In genomic region chr2:154307007-154307406, GRCh38 we compare ENCODE assay signal across 16 cellular contexts.
DNase-seq lines count a peak whose midpoint lies in the region; ATAC-seq, FAIRE-seq and TF ChIP-seq lines count a peak whose summit lies in the region.
"Had no signal": no experiment of that assay in that cellular context is flagged by ENCODE, and none has a peak within 500 bp of the region (broad histone marks: within the 10 kb centered on the region; RNA-seq: fewer than 3 reads in every experiment).

No MANE protein-coding gene starts in this region.

- WGBS in mesodermal cell (ENCODE audit: insufficient coverage in 2 of 2), 2 experiments = no CpG with 5 or more reads among the region's 1 CpG
- WGBS in smooth muscle cell (ENCODE audit: low lambda C conversion rate) = 21% methylated on average over 1 of the region's 1 CpG
- 68 to 71% methylated on average over 1 of the region's 1 CpG for WGBS in pancreas, 2 donors

- H3K27me3 ChIP-seq in GM23338 (ENCODE audit: insufficient read depth) (no peaks in the 10 kb centered on the region), smooth muscle cell (ENCODE audit: low read depth) (no peaks in the 10 kb centered on the region), tibial artery (no peaks in the 10 kb centered on the region), pancreas (no peaks in the 10 kb centered on the region)
- H3K27me3 ChIP-seq: BE2C had no signal

- H3F3A ChIP-seq in GM23338 (replicated peaks; ENCODE audit: low read depth) (no peaks in the 10 kb centered on the region), smooth muscle cell (ENCODE audit: low read depth) (no peaks in the 10 kb centered on the region)

- CTCF ChIA-PET in WTC11 (lab: Charles Lee) = no interaction called here

- POLR2A ChIA-PET in WTC11 (lab: Charles Lee) = no interaction called here

- TF ChIP-seq CTCF in GM23338 (conservative IDR thresholded peaks at IDR 0.05; ENCODE audit: low read depth in 2 of 2) = no peak
- TF ChIP-seq CTCF in WTC11 (IDR thresholded peaks at IDR 0.05) = no peak
- TF ChIP-seq CTCF in smooth muscle cell (IDR thresholded peaks at IDR 0.05; ENCODE audit: borderline replicate concordance, insufficient read depth, poor library complexity, severe bottlenecking) = no peak
- TF ChIP-seq CTCF in tibial artery (IDR thresholded peaks at IDR 0.05) = no peak
- TF ChIP-seq CTCF in pancreas (IDR thresholded peaks at IDR 0.05) = no peak

- no peaks in the 10 kb centered on the region for H3K9me3 Mint-ChIP-seq in GM23338
- H3K9me3 Mint-ChIP-seq in WTC11 = peaks cover 15% of the 10 kb centered on the region

- H2AFZ ChIP-seq in GM23338 (no peak overlapping the region), smooth muscle cell (ENCODE audit: low read depth) (no peak overlapping the region)

- H3K4me2 ChIP-seq in GM23338 (no peak overlapping the region), smooth muscle cell (peak overlapping the region; percentile 28)

- H4K20me1 ChIP-seq in GM23338 (replicated peaks; ENCODE audit: insufficient read depth) (no peaks in the 10 kb centered on the region), smooth muscle cell (ENCODE audit: low read depth) (no peaks in the 10 kb centered on the region)

- H3K36me3 Mint-ChIP-seq in GM23338 (ENCODE audit: low read depth) (no peaks in the 10 kb centered on the region; the same call in 2 of the 3 replicates), WTC11 (no peaks in the 10 kb centered on the region)
- H3K36me3 Mint-ChIP-seq: CD4-positive, alpha-beta memory T cell had no signal

- no peak for FAIRE-seq in pancreas (lab: Jason Lieb, UNC)
- FAIRE-seq: A204.1, G401.6, GM12891 had no signal

- H3K4me1 Mint-ChIP-seq in GM23338 (peaks cover 7% of the 10 kb centered on the region; the same call in 2 of the 3 replicates), WTC11 (peaks cover 13% of the 10 kb centered on the region)
- H3K4me1 Mint-ChIP-seq: CD4-positive, alpha-beta memory T cell had no signal

- H3K79me2 ChIP-seq in GM23338 (replicated peaks; ENCODE audit: insufficient read depth) (no peaks in the 10 kb centered on the region), smooth muscle cell (ENCODE audit: low read depth) (no peaks in the 10 kb centered on the region)

- H3K9ac ChIP-seq in smooth muscle cell (ENCODE audit: low read depth) = no peak overlapping the region

- intact Hi-C loops in tibial artery (cut with DNase I; ENCODE audit: low total_unique reads) (no loop called here), pancreas (cut with DNase I) (no loop called here)

- H3K4me3 ChIP-seq in GM23338 (no peak overlapping the region), mesodermal cell (ENCODE audit: extremely low read depth, insufficient read depth, low read length, poor library complexity, severe bottlenecking) (no peak overlapping the region), smooth muscle cell (no peak overlapping the region), tibial artery (no peak overlapping the region), pancreas (no peak overlapping the region)

- H3K4me3 Mint-ChIP-seq in GM23338 (no peak overlapping the region), WTC11 (no peak overlapping the region)
- H3K4me3 Mint-ChIP-seq: CD4-positive, alpha-beta memory T cell had no signal

- H3K27me3 Mint-ChIP-seq in GM23338 (ENCODE audit: insufficient read depth, low read depth, poor library complexity) (no peaks in the 10 kb centered on the region), WTC11 (ENCODE audit: low read depth) (no peaks in the 10 kb centered on the region)
- H3K27me3 Mint-ChIP-seq: CD4-positive, alpha-beta memory T cell had no signal

- H3K9me3 ChIP-seq in mesodermal cell (ENCODE audit: control insufficient read depth, low read length) (no peaks in the 10 kb centered on the region), smooth muscle cell (replicated peaks; ENCODE audit: low read depth) (no peaks in the 10 kb centered on the region), tibial artery (no peaks in the 10 kb centered on the region), pancreas (no peaks in the 10 kb centered on the region)
- H3K9me3 ChIP-seq: BE2C had no signal

- ATAC-seq in GM23338 (no peak), WTC11 (no peak), GM21737 (IDR thresholded peaks at IDR 0.05; ENCODE audit: unreplicated experiment) (no peak), pancreas (no peak)

- 0 out of 2 replicates have a peak overlapping the region, but pooled peaks have one; percentile 49 for H3K27ac Mint-ChIP-seq in GM23338
- H3K27ac Mint-ChIP-seq in WTC11 = peak overlapping the region; percentile 47; the same call in 1 of the 2 replicates
- H3K27ac Mint-ChIP-seq: CD4-positive, alpha-beta memory T cell had no signal

- DNase-seq in GM23338 (ENCODE audit: low spot score) (no peak), WTC11 (ENCODE audit: low spot score) (no peak), smooth muscle cell (lab: John Stamatoyannopoulos, UW; ENCODE audit: unreplicated experiment) (no peak), tibial artery (no peak), pancreas (no peak), NCI-H524 (lab: John Stamatoyannopoulos, UW) (no peak)
- DNase-seq: BE2C; CD4-positive, alpha-beta memory T cell; DMS79 had no signal

- peaks cover 3% of the 10 kb centered on the region; the same call in 1 of the 2 replicates for H3K4me1 ChIP-seq in GM23338 (ENCODE audit: insufficient read depth)
- H3K4me1 ChIP-seq in mesodermal cell (ENCODE audit: control insufficient read depth, insufficient read depth, low read length, poor library complexity, severe bottlenecking) = no peaks in the 10 kb centered on the region
- H3K4me1 ChIP-seq in smooth muscle cell (ENCODE audit: low read depth) = peaks cover 7% of the 10 kb centered on the region
- H3K4me1 ChIP-seq in tibial artery = no peaks in the 10 kb centered on the region
- no peaks in the 10 kb centered on the region for H3K4me1 ChIP-seq in pancreas
- H3K4me1 ChIP-seq: BE2C had no signal

- peaks cover 5% of the 10 kb centered on the region; the same call in 1 of the 2 replicates for H3K9me2 ChIP-seq in GM23338 (ENCODE audit: insufficient read depth)

- H3K36me3 ChIP-seq in GM23338 (ENCODE audit: insufficient read depth) (no peaks in the 10 kb centered on the region), mesodermal cell (ENCODE audit: control insufficient read depth, insufficient read depth, low read length) (no peaks in the 10 kb centered on the region), smooth muscle cell (ENCODE audit: low read depth) (no peaks in the 10 kb centered on the region), tibial artery (no peaks in the 10 kb centered on the region), pancreas (no peaks in the 10 kb centered on the region)
- H3K36me3 ChIP-seq: BE2C had no signal

- H3K27ac ChIP-seq in GM23338 (ENCODE audit: low read depth) (no peak overlapping the region), mesodermal cell (ENCODE audit: low read depth, low read length, severe bottlenecking) (peak overlapping the region; percentile 54), smooth muscle cell (ENCODE audit: low read depth) (no peak overlapping the region), tibial artery (no peak overlapping the region), pancreas (no peak overlapping the region)
- H3K27ac ChIP-seq: C4-2B, HL-60 had no signal

TF ChIP-seq in GM23338, 12 proteins besides CTCF, POLR2A, EP300 and RAD21 (continues in another document):
- TF ChIP-seq ZNF114 (CRISPR knock-in tag; IDR thresholded peaks at IDR 0.05) = no peak
- no peak for TF ChIP-seq CREB1 (CRISPR knock-in tag; IDR thresholded peaks at IDR 0.05; ENCODE audit: low read depth)
- no peak for TF ChIP-seq STAT1 (IDR thresholded peaks at IDR 0.05; ENCODE audit: unreplicated experiment)
- no peak for TF ChIP-seq EZH2phosphoT487 (IDR thresholded peaks at IDR 0.05; ENCODE audit: unreplicated experiment)
- no peak for TF ChIP-seq ETS1 (IDR thresholded peaks at IDR 0.05)
- TF ChIP-seq EZH2 (IDR thresholded peaks at IDR 0.05; ENCODE audit: low read depth, unreplicated experiment) = no peak
- no peak for TF ChIP-seq POLR2AphosphoS5 (IDR thresholded peaks at IDR 0.05; ENCODE audit: low read depth)
- TF ChIP-seq ZNF331 (CRISPR knock-in tag; IDR thresholded peaks at IDR 0.05; ENCODE audit: low read depth) = no peak

TF ChIP-seq in WTC11, 78 proteins besides CTCF, POLR2A, EP300 and RAD21 (continues in another document):
- TF ChIP-seq ZBTB21 (CRISPR knock-in tag; IDR thresholded peaks at IDR 0.05; ENCODE audit: borderline replicate concordance) (no peak), FOXK1 (CRISPR knock-in tag; IDR thresholded peaks at IDR 0.05) (no peak), FOXP1 (CRISPR knock-in tag; IDR thresholded peaks at IDR 0.05; ENCODE audit: borderline replicate concordance) (no peak), JAZF1 (CRISPR knock-in tag; IDR thresholded peaks at IDR 0.05) (no peak), HMGXB4 (CRISPR knock-in tag; IDR thresholded peaks at IDR 0.05) (no peak), STAT6 (CRISPR knock-in tag; conservative IDR thresholded peaks at IDR 0.05; ENCODE audit: low read depth) (no peak)
